In the genomic region with DNA sequence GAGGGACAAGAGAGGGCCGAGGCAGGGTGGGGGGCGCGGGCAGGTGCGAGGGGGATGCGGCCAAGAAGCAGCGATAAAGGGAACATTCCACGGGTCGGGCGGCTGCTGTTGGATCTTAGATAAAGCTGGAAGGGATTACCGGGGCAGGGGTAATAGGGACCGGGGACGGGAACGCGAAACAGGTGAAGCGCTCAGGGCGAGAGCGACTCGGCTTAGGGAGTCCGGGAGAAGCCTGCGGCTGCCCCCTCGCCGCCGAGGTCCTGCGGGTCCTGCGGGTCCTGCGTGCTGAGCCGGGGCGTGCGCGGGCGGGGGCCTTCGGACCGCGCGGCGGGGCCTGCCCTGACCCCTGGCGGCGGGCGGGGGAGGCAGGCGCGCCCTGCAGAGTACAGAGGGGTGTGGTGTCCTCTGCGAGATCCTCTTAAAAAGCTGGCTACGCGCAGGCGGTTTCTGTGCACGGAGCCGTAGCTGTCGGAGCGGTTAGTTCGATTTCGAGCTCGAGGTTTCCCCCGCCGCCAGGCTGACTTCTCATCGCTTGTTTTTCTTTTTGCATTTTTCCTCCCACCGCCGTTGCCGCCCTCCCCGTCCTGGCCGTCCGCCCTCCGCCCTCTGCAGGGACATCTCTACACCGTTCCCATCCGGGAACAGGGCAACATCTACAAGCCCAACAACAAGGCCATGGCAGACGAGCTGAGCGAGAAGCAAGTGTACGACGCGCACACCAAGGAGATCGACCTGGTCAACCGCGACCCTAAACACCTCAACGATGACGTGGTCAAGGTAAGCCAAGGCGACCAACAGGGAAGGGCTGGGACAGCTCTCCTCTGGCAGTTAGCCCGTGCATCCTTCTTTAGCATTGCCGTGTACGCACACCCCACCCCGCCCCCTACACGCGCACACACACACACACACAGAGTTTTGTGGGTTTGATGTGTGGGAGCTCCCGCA, we compare ENCODE assay signal across 8 cellular contexts. TPM values are rescaled to one million over a fixed set of nuclear protein-coding genes. Genes with fewer than 3 reads are reported as not detected.
DNase-seq lines count a peak whose midpoint lies in the region; ATAC-seq and TF ChIP-seq lines count a peak whose summit lies in the region.

No MANE protein-coding gene starts in this region.

- H2BK15ac ChIP-seq in IMR-90 (ENCODE audit: low read depth, low read length): peak overlapping the region; percentile 91; the same call in 2 of the 3 replicates

- TF ChIP-seq CTCF in IMR-90 (conservative IDR thresholded peaks at IDR 0.05; ENCODE audit: low read depth, low read length): peak; percentile 87
- peak; percentile 49 for TF ChIP-seq CTCF in astrocyte of the cerebellum (IDR thresholded peaks at IDR 0.05; ENCODE audit: low read depth, low read length, missing control alignments)

- H3K9me3 ChIP-seq in IMR-90 (ENCODE audit: control insufficient read depth, insufficient read depth, low read length): no peaks in the 10 kb centered on the region

- peak overlapping the region; percentile 99 for H2BK5ac ChIP-seq in IMR-90 (ENCODE audit: low read depth, low read length, poor library complexity, severe bottlenecking)

- H3K27me3 Mint-ChIP-seq in T-cell: peaks cover 61 to 71% of the 10 kb centered on the region in 2 donors

- peak overlapping the region; percentile 86 for H2AFZ ChIP-seq in IMR-90 (replicated peaks; ENCODE audit: low read length, poor library complexity)

- peaks cover 10% of the 10 kb centered on the region; the same call in 1 of the 2 replicates for H3K9me1 ChIP-seq in IMR-90 (ENCODE audit: insufficient read depth, low read length)

- H3K4me1 Mint-ChIP-seq in T-cell: peaks cover 24 to 32% (median 24%) of the 10 kb centered on the region in 3 donors

- H2AK9ac ChIP-seq in IMR-90 (replicated peaks; ENCODE audit: low read depth, low read length, poor library complexity): peak overlapping the region; percentile 100

- H3K4me3 Mint-ChIP-seq in T-cell: peak overlapping the region; percentile 78 to 81 (median 79)

- DNase-seq in EL: peak; percentile 88
- DNase-seq in IMR-90: peak; percentile 88
- peak; percentile 17 to 60 (median 43) for DNase-seq in T-cell
- peak; percentile 63 for DNase-seq in astrocyte of the cerebellum (ENCODE audit: low read depth)
- DNase-seq in hippocampal formation (lab: John Stamatoyannopoulos, UW): peak; percentile 17 to 30
- peak; percentile 76 for DNase-seq in retina
- DNase-seq in NCI-H128 (lab: John Stamatoyannopoulos, UW; ENCODE audit: unreplicated experiment): no peak

- peak overlapping the region; percentile 97 for H3K56ac ChIP-seq in IMR-90 (ENCODE audit: extremely low read depth, insufficient read depth, low read length)

- H3K9ac ChIP-seq in IMR-90 (ENCODE audit: low read depth, low read length): peak overlapping the region; percentile 98

- in situ Hi-C loops in IMR-90 (cut with MboI; ENCODE audit: low sequenced_read_pairs): loop anchor here (10.0 kb wide), 1 partner anchor 351 kb away; no protein-coding TSS in a partner anchor
- in situ Hi-C loops in astrocyte of the cerebellum (cut with HindIII; ENCODE audit: low sequenced_read_pairs): no loop called here

- peak overlapping the region; percentile 72 for H3K4me3 ChIP-seq in IMR-90 (ENCODE audit: insufficient read depth, low read depth, low read length)
- H3K4me3 ChIP-seq in astrocyte of the cerebellum (ENCODE audit: low read depth, low read length): peak overlapping the region; percentile 79

- peaks cover 11% of the 10 kb centered on the region for H3K4me1 ChIP-seq in IMR-90 (ENCODE audit: control insufficient read depth, insufficient read depth, low read length)

- peak overlapping the region; percentile 98 for H2BK120ac ChIP-seq in IMR-90 (ENCODE audit: low read depth, low read length)

- H4K20me1 ChIP-seq in IMR-90 (ENCODE audit: insufficient read depth, low read length): peaks cover 10% of the 10 kb centered on the region

- BruUV-seq in IMR-90 (replicated peaks; lab: Mats Ljungman, UMichigan): TSS peak; percentile 61

- POLR2A ChIA-PET in IMR-90 (lab: Charles Lee; ENCODE audit: unreplicated experiment) (interaction anchor here (0.6 to 1.5 kb wide), 16 partner anchors 27 to 354 kb away, joined by 3 to 6 read pairs (median 4); a partner anchor contains a TSS), T-cell (lab: Charles Lee) (no interaction called here)

- H4K8ac ChIP-seq in IMR-90 (ENCODE audit: low read depth in 2 of 2, low read length in 2 of 2): peak overlapping the region; percentile 71 to 95

- H3K79me1 ChIP-seq in IMR-90 (ENCODE audit: low read depth in 1 of 2, low read length in 2 of 2): peaks cover 0 to 26% of the 10 kb centered on the region in 2 experiments; a peak in 2 of 4 replicates

- CTCF ChIA-PET in IMR-90 (lab: Yijun Ruan, JAX) (interaction anchor here (0.6 to 2.3 kb wide), 19 partner anchors 9 to 346 kb away, joined by 3 to 12 read pairs (median 3); no protein-coding TSS in a partner anchor), T-cell (lab: Charles Lee) (interaction anchor here (0.5 to 1.7 kb wide), 19 partner anchors 10 to 390 kb away, joined by 3 to 8 read pairs (median 4); no protein-coding TSS in a partner anchor)

- peak overlapping the region; percentile 100 for H3K14ac ChIP-seq in IMR-90 (replicated peaks; ENCODE audit: low read depth, low read length)

- H3K4me2 ChIP-seq in IMR-90 (ENCODE audit: low read depth, low read length): peak overlapping the region; percentile 94

- dilution Hi-C loops in IMR-90 (cut with HindIII; ENCODE audit: low sequenced_read_pairs, unreplicated experiment): no loop called here

- peaks cover 16% of the 10 kb centered on the region for H3K36me3 ChIP-seq in IMR-90 (ENCODE audit: control insufficient read depth, insufficient read depth, low read length)

- TF ChIP-seq RAD21 in IMR-90 (IDR thresholded peaks at IDR 0.05; ENCODE audit: low read length): peak; percentile 78

- TF ChIP-seq POLR2A in IMR-90 (IDR thresholded peaks at IDR 0.05; ENCODE audit: low read depth, low read length): peak; percentile 73

- H3K27me3 ChIP-seq in IMR-90 (ENCODE audit: control insufficient read depth, insufficient read depth, low read length): no peaks in the 10 kb centered on the region

- peak overlapping the region; percentile 97 for H3K27ac ChIP-seq in IMR-90 (ENCODE audit: insufficient read depth, low read length)

- H3K36me3 Mint-ChIP-seq in T-cell: no peaks in the 10 kb centered on the region

- H2AK5ac ChIP-seq in IMR-90 (ENCODE audit: low read depth, low read length): peak overlapping the region; percentile 100

- 2% methylated on average over 47 of the region's 82 CpGs; no CpG with 5 or more reads in 1 of the 2 experiments for WGBS in IMR-90 (ENCODE audit: extremely low coverage in 2 of 2, insufficient read length in 1 of 2), 2 experiments

- H3K9me3 Mint-ChIP-seq in T-cell: no peaks in the 10 kb centered on the region

- H3K18ac ChIP-seq in IMR-90 (ENCODE audit: low read depth, low read length): peak overlapping the region; percentile 92

- intact Hi-C loops in IMR-90 (cut with micrococcal nuclease): loop anchor here (1.0 to 5.0 kb wide), 9 partner anchors 25 to 389 kb away; no protein-coding TSS in a partner anchor

- H4K5ac ChIP-seq in IMR-90 (ENCODE audit: low read depth, low read length): peak overlapping the region; percentile 89

- H2BK20ac ChIP-seq in IMR-90 (ENCODE audit: low read depth, low read length): peak overlapping the region; percentile 86

- peak; percentile 90 for ATAC-seq in GM21576 (IDR thresholded peaks at IDR 0.05; ENCODE audit: unreplicated experiment)
- ATAC-seq in IMR-90 (ENCODE audit: low read depth): peak; percentile 69
- peak; percentile 84 to 90 (median 85) for ATAC-seq in T-cell (replicated peaks in 1 of 4)

- no peak overlapping the region for H3K27ac Mint-ChIP-seq in T-cell

- H4K91ac ChIP-seq in IMR-90 (ENCODE audit: insufficient read depth, low read depth, low read length): peak overlapping the region; percentile 99

- peak overlapping the region; percentile 100 for H3K4ac ChIP-seq in IMR-90 (ENCODE audit: low read depth, low read length)

- H3K23ac ChIP-seq in IMR-90 (ENCODE audit: low read depth, low read length): peak overlapping the region; percentile 100

TF ChIP-seq in IMR-90, 13 proteins besides CTCF, POLR2A, EP300 and RAD21:
- TF ChIP-seq BHLHE40 (IDR thresholded peaks at IDR 0.05; ENCODE audit: low read depth, low read length): peak; percentile 48; the same call in 1 of the 2 replicates
- TF ChIP-seq MXI1 (IDR thresholded peaks at IDR 0.05; ENCODE audit: borderline replicate concordance, low read depth, low read length): peak; percentile 59; the same call in 1 of the 2 replicates
- no peak for TF ChIP-seq NFE2L2 (IDR thresholded peaks at IDR 0.05; ENCODE audit: low read depth, low read length)
- no peak for TF ChIP-seq FOS (IDR thresholded peaks at IDR 0.05; ENCODE audit: low read depth, low read length)
- peak; percentile 86 for TF ChIP-seq SMC3 (IDR thresholded peaks at IDR 0.05; ENCODE audit: low read depth, low read length)
- TF ChIP-seq, protein P1, sequence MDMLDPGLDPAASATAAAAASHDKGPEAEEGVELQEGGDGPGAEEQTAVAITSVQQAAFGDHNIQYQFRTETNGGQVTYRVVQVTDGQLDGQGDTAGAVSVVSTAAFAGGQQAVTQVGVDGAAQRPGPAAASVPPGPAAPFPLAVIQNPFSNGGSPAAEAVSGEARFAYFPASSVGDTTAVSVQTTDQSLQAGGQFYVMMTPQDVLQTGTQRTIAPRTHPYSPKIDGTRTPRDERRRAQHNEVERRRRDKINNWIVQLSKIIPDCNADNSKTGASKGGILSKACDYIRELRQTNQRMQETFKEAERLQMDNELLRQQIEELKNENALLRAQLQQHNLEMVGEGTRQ (IDR thresholded peaks at IDR 0.05; ENCODE audit: low read depth, low read length): no peak
- TF ChIP-seq CHD1 (IDR thresholded peaks at IDR 0.05; ENCODE audit: low read depth, low read length): no peak
- TF ChIP-seq MAZ (IDR thresholded peaks at IDR 0.05; ENCODE audit: borderline replicate concordance, low read depth, low read length): peak; percentile 92
- no peak for TF ChIP-seq CEBPB (IDR thresholded peaks at IDR 0.05; ENCODE audit: low read depth, low read length)
- no peak for TF ChIP-seq RCOR1 (IDR thresholded peaks at IDR 0.05; ENCODE audit: insufficient replicate concordance, low read length)

RNA-seq across cellular contexts. Expression of a gene that starts 1.3 kb away (rescaled TPM):
- total RNA-seq in IMR-90 (2012; rRNA removed): 1,496 and 1,592 TPM in 2 replicates
- 1,549 and 1,808 TPM in 2 replicates for polyA plus RNA-seq in IMR-90 (2012; rRNA removed)
- 1,102 and 4,328 TPM in 2 replicates for polyA plus RNA-seq in IMR-90 (2012; cell fraction: cytosol; rRNA removed)
- 319 and 633 TPM in 2 replicates for polyA plus RNA-seq in IMR-90 (2012; cell fraction: nucleus; rRNA removed; ENCODE audit: low replicate concordance)
- 1 to 10 TPM in 2 of 5 donors, under 1 TPM in 2, not detected in 1; 0.25 to 1.4 (median 0.98) TPM for total RNA-seq in T-cell

RNA-seq across cellular contexts. Expression of a gene that starts 26.6 kb away (rescaled TPM):
- total RNA-seq in IMR-90 (2012; rRNA removed): 199 and 217 TPM in 2 replicates
- polyA plus RNA-seq in IMR-90 (2012; rRNA removed): 217 and 265 TPM in 2 replicates
- 110 and 169 TPM in 2 replicates for polyA plus RNA-seq in IMR-90 (2012; cell fraction: cytosol; rRNA removed)
- 42.8 and 115 TPM in 2 replicates for polyA plus RNA-seq in IMR-90 (2012; cell fraction: nucleus; rRNA removed; ENCODE audit: low replicate concordance)
- under 1 TPM in 3 of 5 donors, not detected in 2; 0.49 to 0.89 (median 0.55) TPM for total RNA-seq in T-cell

Comparison
In these comparisons a context has a peak if more than half of its experiments do, and no peak if none do; other contexts are left out.
1. RNA of a gene that starts 1.3 kb away (total RNA-seq): 1,496 to 1,592 TPM in IMR-90; 0.25 to 1.4 TPM in T-cell; every median in the first group is over 100 times any median in the second.
2. RNA of a gene that starts 26.6 kb away (total RNA-seq): 199 to 217 TPM in IMR-90; 0.49 to 0.89 TPM in T-cell; every median in the first group is over 100 times any median in the second.
3. Peak in every context shown above with its lines, with median percentiles within 50 percentile points of each other: ATAC-seq.